Comparison of ENCODE assay signal across 27 cellular contexts in the genomic region with DNA sequence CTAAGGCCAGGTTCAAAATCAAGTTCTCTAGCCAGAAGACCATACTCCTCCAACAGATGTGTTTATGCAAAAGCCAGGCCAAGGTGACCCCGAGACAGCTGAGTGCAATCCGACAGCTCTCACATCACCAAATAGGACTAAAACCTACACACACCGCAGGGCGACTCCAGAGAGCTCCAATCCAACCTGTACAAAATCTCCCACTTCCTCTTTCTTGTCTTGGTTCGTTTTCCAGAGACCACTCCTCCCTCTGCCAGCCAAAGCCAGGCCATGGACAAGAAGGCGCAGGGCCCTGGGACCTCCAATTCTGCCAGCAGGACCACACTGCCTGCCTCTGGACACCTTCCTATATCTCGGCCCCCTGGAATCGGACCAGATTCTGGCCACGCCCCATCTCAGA. TPM values are rescaled to one million over a fixed set of nuclear protein-coding genes. Genes with fewer than 3 reads are reported as not detected.
"Had no signal": no experiment of that assay in that cellular context is flagged by ENCODE, and none has a peak within 500 bp of the region (broad histone marks: within the 10 kb centered on the region; RNA-seq: fewer than 3 reads in every experiment).

No MANE protein-coding gene starts in this region.

- H3K9ac ChIP-seq: KMS-11 had no signal

- DNase-seq: IMR-90, Kasumi-1, MM.1S, NCI-H1092 treated with DMSO at 0.1 percent for 48 hours, NCI-H1436, NCI-H187, NCI-H2029, NCI-H2081 treated with DMSO at 0.1 percent for 48 hours, NCI-H2171, NCI-H226, NCI-H446, NCI-H510A, NCI-H524 treated with DMSO at 0.1 percent for 48 hours, NCI-H69, NCI-H774, OCI-M1, PC-9, Peyer's patch, SHP77 treated with DMSO at 0.1 percent for 48 hours, SJCRH30, T-helper 1 cell had no signal

- H3K4me3 ChIP-seq: PC-9, Peyer's patch, SJCRH30 had no signal

- FAIRE-seq: HepG2 had no signal

- H3K4me1 ChIP-seq: Peyer's patch, SJCRH30 had no signal

- H3K36me3 ChIP-seq: Peyer's patch, SJCRH30 had no signal

- H3K9me3 ChIP-seq: Peyer's patch, SJCRH30 had no signal

- H3K27me3 ChIP-seq: Peyer's patch, SJCRH30 had no signal

- H3K4me2 ChIP-seq: KMS-11, PC-9 had no signal

- H2AFZ ChIP-seq: PC-9 had no signal

- ATAC-seq: HepG2, Right ventricle myocardium inferior, SK-N-SH treated with all-trans-retinoic acid at 6 μM for 48 hours had no signal

- H3K27ac ChIP-seq: KMS-11, PC-9, Peyer's patch, SJCRH30 had no signal

RNA-seq across cellular contexts. Expression of a gene that starts 51.7 kb away (rescaled TPM):
- total RNA-seq: HT1080, RPMI7951 had no signal
